9 cellular contexts compared by ENCODE assay signal in genomic region chr16:69384974-69385373, GRCh38. TPM values are rescaled to one million over a fixed set of nuclear protein-coding genes. Genes with fewer than 3 reads are reported as not detected.
A peak's percentile ranks its signal among the peaks of the same experiment; 100 is the strongest.
DNase-seq lines count a peak whose midpoint lies in the region; ATAC-seq and TF ChIP-seq lines count a peak whose summit lies in the region.
"Had no signal": no experiment of that assay in that cellular context is flagged by ENCODE, and none has a peak within 500 bp of the region (broad histone marks: within the 10 kb centered on the region; RNA-seq: fewer than 3 reads in every experiment).

No MANE protein-coding gene starts in this region.

- H3K36me3 Mint-ChIP-seq in neural crest cell (ENCODE audit: low read depth) = peaks cover 10% of the 10 kb centered on the region

- H3K4me3 ChIP-seq in BLaER1 = peak overlapping the region; percentile 85
- H3K4me3 ChIP-seq in effector memory CD4-positive, alpha-beta T cell (ENCODE audit: insufficient read depth, low read depth, low read length, poor library complexity, severe bottlenecking) = peak overlapping the region; percentile 71

- no peak for ATAC-seq in HG03460 (IDR thresholded peaks at IDR 0.05; ENCODE audit: unreplicated experiment)

- peak overlapping the region; percentile 96 for H3K27ac Mint-ChIP-seq in neural crest cell (ENCODE audit: unreplicated experiment)

- H3K4me2 ChIP-seq in BLaER1 = peak overlapping the region; percentile 86

- H3K9ac ChIP-seq in BLaER1 = peak overlapping the region; percentile 92

- no peaks in the 10 kb centered on the region for H3K9me3 Mint-ChIP-seq in neural crest cell

- peaks cover 45% of the 10 kb centered on the region for H3K4me1 ChIP-seq in BLaER1
- H3K4me1 ChIP-seq in effector memory CD4-positive, alpha-beta T cell (ENCODE audit: control insufficient read depth, insufficient read depth, low read length, poor library complexity, severe bottlenecking) = peaks cover 7% of the 10 kb centered on the region

- no peaks in the 10 kb centered on the region for H3K27me3 ChIP-seq in BLaER1
- H3K27me3 ChIP-seq in effector memory CD4-positive, alpha-beta T cell (replicated peaks; ENCODE audit: control insufficient read depth, insufficient read depth, low read length, poor library complexity, severe bottlenecking) = no peaks in the 10 kb centered on the region

- peaks cover 22% of the 10 kb centered on the region for H3K4me1 Mint-ChIP-seq in neural crest cell

- H3K27me3 Mint-ChIP-seq in neural crest cell (ENCODE audit: low read depth) = no peaks in the 10 kb centered on the region

- no peaks in the 10 kb centered on the region for H3K9me3 ChIP-seq in BLaER1
- no peaks in the 10 kb centered on the region for H3K9me3 ChIP-seq in effector memory CD4-positive, alpha-beta T cell (ENCODE audit: control insufficient read depth, low read length)

- H3K36me3 ChIP-seq in BLaER1 = peaks cover 45% of the 10 kb centered on the region
- peaks cover 25% of the 10 kb centered on the region for H3K36me3 ChIP-seq in effector memory CD4-positive, alpha-beta T cell (ENCODE audit: control insufficient read depth, insufficient read depth, low read length)

- peak overlapping the region; percentile 92 for H3K27ac ChIP-seq in BLaER1
- peak overlapping the region; percentile 82 for H3K27ac ChIP-seq in effector memory CD4-positive, alpha-beta T cell (ENCODE audit: insufficient read depth, low read length, poor library complexity, severe bottlenecking)

- peak overlapping the region; percentile 90 for H3K4me3 Mint-ChIP-seq in neural crest cell

- DNase-seq in NAMALWA (ENCODE audit: low spot score) = peak; percentile 44
- DNase-seq in effector memory CD4-positive, alpha-beta T cell = no peak
- DNase-seq in neural crest cell (ENCODE audit: low read depth, low spot score) = no peak
- no peak for DNase-seq in stimulated activated naive CD4-positive, alpha-beta T cell treated with Interleukin-2 at 50 U/mL for 16 hours (lab: John Stamatoyannopoulos, UW)
- no peak for DNase-seq in activated gamma-delta T cell (lab: John Stamatoyannopoulos, UW)
- no peak for DNase-seq in activated gamma-delta T cell treated with Interleukin-2 at 50 U/mL for 16 hours
- DNase-seq: SHP77 had no signal

- TF ChIP-seq CTCF in neural crest cell (conservative IDR thresholded peaks at IDR 0.05) = no peak

- H4K20me1 ChIP-seq in BLaER1 = 0 out of 2 replicates have a peak, but pooled peaks cover 6% of the 10 kb centered on the region

RNA-seq across cellular contexts. Expression of gene TERF2, which starts 0.8 kb away (rescaled TPM):
- total RNA-seq in neural crest cell = 47.1 and 52.1 TPM in 2 replicates

RNA-seq across cellular contexts. Expression of gene TMED6, which starts 33.4 kb away (rescaled TPM):
- 0.56 and 0.82 TPM in 2 replicates for total RNA-seq in neural crest cell

RNA-seq across cellular contexts. Expression of gene CYB5B, which starts 39.4 kb away (rescaled TPM):
- 209 and 221 TPM in 2 replicates for total RNA-seq in neural crest cell

RNA-seq across cellular contexts. Expression of gene NIP7, which starts 45.4 kb away (rescaled TPM):
- 42.0 and 42.3 TPM in 2 replicates for total RNA-seq in neural crest cell

RNA-seq across cellular contexts. Expression of gene COG8, which starts 45.6 kb away (rescaled TPM):
- total RNA-seq in neural crest cell = 64.2 and 67.6 TPM in 2 replicates
